In genomic region chr21:33075596-33076195, GRCh38 we compare ENCODE assay signal across 36 cellular contexts. TPM values are rescaled to one million over a fixed set of nuclear protein-coding genes. Genes with fewer than 3 reads are reported as not detected.
DNase-seq lines count a peak whose midpoint lies in the region; ATAC-seq, FAIRE-seq and TF ChIP-seq lines count a peak whose summit lies in the region.
"Had no signal": no experiment of that assay in that cellular context is flagged by ENCODE, and none has a peak within 500 bp of the region (broad histone marks: within the 10 kb centered on the region; RNA-seq: fewer than 3 reads in every experiment).

No MANE protein-coding gene starts in this region.

- in situ Hi-C loops in GM23248 (cut with MboI) = no loop called here

- no peaks in the 10 kb centered on the region for H3K79me2 ChIP-seq in GM23248 (ENCODE audit: insufficient read depth)

- no peak for FAIRE-seq in kidney (lab: Jason Lieb, UNC)
- FAIRE-seq: endothelial cell of umbilical vein, GM19239 had no signal

- peak overlapping the region in 1 of 2 donors; percentile 32 for H3K9ac ChIP-seq in kidney (ENCODE audit: low read length in 2 of 2)
- H3K9ac ChIP-seq in GM23248 = no peak overlapping the region

- H3K4me1 ChIP-seq in kidney (ENCODE audit: control insufficient read depth in 1 of 2, insufficient read depth in 1 of 2, low read depth in 1 of 2, low read length in 2 of 2) (peaks cover 0 to 6% of the 10 kb centered on the region in 2 donors), GM23248 (ENCODE audit: insufficient read depth) (no peaks in the 10 kb centered on the region)

- peak; percentile 47 for DNase-seq in activated effector memory CD4-positive, alpha-beta T cell treated with anti-CD3 and anti-CD28 coated beads, Interleukin-2, amount 50 U/mL, for 16 hours
- no peak for DNase-seq in activated effector memory CD4-positive, alpha-beta T cell treated with Interleukin-2 at 50 U/mL for 16 hours
- no peak for DNase-seq in kidney
- no peak for DNase-seq in type B pancreatic cell (ENCODE audit: extremely low spot score, unreplicated experiment)
- no peak for DNase-seq in Right ventricle myocardium superior
- DNase-seq in GM23248 = no peak
- DNase-seq in activated CD4-positive, alpha-beta T cell treated with anti-CD3 and anti-CD28 coated beads for 4 hours = no peak
- DNase-seq: activated CD4-positive, alpha-beta T cell treated with anti-CD3 and anti-CD28 coated beads, Interleukin-2, amount 10 ng/mL, durations not matched to agents 7 days and 5 days; activated CD8-positive, alpha-beta memory T cell treated with anti-CD3 and anti-CD28 coated beads, Interleukin-2, amount 50 U/mL, for 4 hours; activated naive CD4-positive, alpha-beta T cell treated with anti-CD3 and anti-CD28 coated beads, Interleukin-2, amount 50 U/mL, for 16 hours; amniotic stem cell; brain microvascular endothelial cell; DND-41; hippocampal formation; left ventricle myocardium superior; NCI-H1092 treated with DMSO at 0.1 percent for 48 hours; NCI-H1694 treated with DMSO at 0.1 percent for 48 hours; NCI-H446 treated with DMSO at 0.1 percent for 48 hours; NCI-H774; right cardiac atrium; stimulated activated CD4-positive, alpha-beta T cell treated with anti-CD3 and anti-CD28 coated beads, Interleukin-1b, Interleukin-23, amount 100 ng/mL, for 48 hours; WERI-Rb-1 had no signal

- H3K4me3 ChIP-seq in kidney (ENCODE audit: low read length in 2 of 2) (no peak overlapping the region), GM23248 (no peak overlapping the region)
- H3K4me3 ChIP-seq: SJSA1, vagina had no signal

- peak overlapping the region; percentile 60 for H3K27ac ChIP-seq in cingulate gyrus (ENCODE audit: low read depth, low read length)
- peak overlapping the region; percentile 60 to 73 for H3K27ac ChIP-seq in kidney (ENCODE audit: low read depth in 2 of 2, low read length in 2 of 2)
- H3K27ac ChIP-seq in GM23248 = no peak overlapping the region
- H3K27ac ChIP-seq: brain microvascular endothelial cell, neutrophil, SJSA1, vagina, WERI-Rb-1 had no signal

- peak overlapping the region; percentile 66 for H3K4me3 Mint-ChIP-seq in type B pancreatic cell
- H3K4me3 Mint-ChIP-seq: activated CD4-positive, alpha-beta T cell treated with anti-CD3 and anti-CD28 coated beads, Interleukin-2, amount 10 ng/mL, durations not matched to agents 7 days and 5 days; activated T-helper 1 cell treated with anti-CD3 and anti-CD28 coated beads, Interleukin-12 subunit alpha, Interleukin-12 subunit beta, Interleukin-2, Interleukin-4 antibody, amounts not matched to agents 30 ng/mL and 10 ng/mL and 1 ng/mL, durations not matched to agents 14 hours and 24 hours and 36 hours; stimulated activated naive CD8-positive, alpha-beta T cell treated with anti-CD3 and anti-CD28 coated beads, Interleukin-15, Interleukin-2, amounts not matched to agents 100 ng/mL and 50 ng/mL, for 24 hours had no signal

- H3K4me1 Mint-ChIP-seq in type B pancreatic cell (ENCODE audit: unreplicated experiment) = peaks cover 8% of the 10 kb centered on the region

- no peaks in the 10 kb centered on the region for H3K9me2 ChIP-seq in GM23248 (ENCODE audit: insufficient read depth)

- no peak for TF ChIP-seq CTCF in kidney (IDR thresholded peaks at IDR 0.05; ENCODE audit: borderline replicate concordance, extremely low read depth, insufficient read depth)
- TF ChIP-seq CTCF in type B pancreatic cell (conservative IDR thresholded peaks at IDR 0.05) = no peak

- H3K9me3 Mint-ChIP-seq in type B pancreatic cell = no peaks in the 10 kb centered on the region
- H3K9me3 Mint-ChIP-seq: activated CD4-positive, alpha-beta T cell treated with anti-CD3 and anti-CD28 coated beads, Interleukin-2, amount 10 ng/mL, durations not matched to agents 7 days and 5 days; activated T-helper 1 cell treated with anti-CD3 and anti-CD28 coated beads, Interleukin-12 subunit alpha, Interleukin-12 subunit beta, Interleukin-2, Interleukin-4 antibody, amounts not matched to agents 30 ng/mL and 10 ng/mL and 1 ng/mL, durations not matched to agents 14 hours and 24 hours and 36 hours; stimulated activated naive CD8-positive, alpha-beta T cell treated with anti-CD3 and anti-CD28 coated beads, Interleukin-15, Interleukin-2, amounts not matched to agents 100 ng/mL and 50 ng/mL, for 24 hours had no signal

- H3K4me2 ChIP-seq in GM23248 (ENCODE audit: unreplicated experiment) = no peak overlapping the region

- peak overlapping the region; percentile 80 for H3K27ac Mint-ChIP-seq in type B pancreatic cell
- H3K27ac Mint-ChIP-seq: activated CD4-positive, alpha-beta T cell treated with anti-CD3 and anti-CD28 coated beads, Interleukin-2, amount 10 ng/mL, durations not matched to agents 7 days and 5 days; activated T-helper 1 cell treated with anti-CD3 and anti-CD28 coated beads, Interleukin-12 subunit alpha, Interleukin-12 subunit beta, Interleukin-2, Interleukin-4 antibody, amounts not matched to agents 30 ng/mL and 10 ng/mL and 1 ng/mL, durations not matched to agents 14 hours and 24 hours and 36 hours; CD14-positive monocyte; stimulated activated naive CD8-positive, alpha-beta T cell treated with anti-CD3 and anti-CD28 coated beads, Interleukin-15, Interleukin-2, amounts not matched to agents 100 ng/mL and 50 ng/mL, for 24 hours had no signal

- H2AFZ ChIP-seq in GM23248 = no peak overlapping the region

- H4K20me1 ChIP-seq in GM23248 (ENCODE audit: insufficient read depth) = no peaks in the 10 kb centered on the region

- H3K36me3 Mint-ChIP-seq in type B pancreatic cell = no peaks in the 10 kb centered on the region

- H3K27me3 ChIP-seq in GM23248 (replicated peaks; ENCODE audit: insufficient read depth) = peaks cover 67% of the 10 kb centered on the region
- H3K27me3 ChIP-seq: vagina had no signal

- no peaks in the 10 kb centered on the region for H3F3A ChIP-seq in GM23248 (ENCODE audit: insufficient read depth)

- peaks cover 87% of the 10 kb centered on the region for H3K27me3 Mint-ChIP-seq in type B pancreatic cell

- H3K9me3 ChIP-seq in kidney (ENCODE audit: control insufficient read depth in 1 of 2, low read length in 2 of 2) (no peaks in the 10 kb centered on the region), GM23248 (ENCODE audit: low read depth) (no peaks in the 10 kb centered on the region)
- H3K9me3 ChIP-seq: neutrophil, SJSA1, vagina had no signal

- no peaks in the 10 kb centered on the region for H3K36me3 ChIP-seq in kidney (ENCODE audit: control insufficient read depth in 1 of 2, insufficient read depth in 2 of 2, low read length in 2 of 2)
- H3K36me3 ChIP-seq in GM23248 (ENCODE audit: low read depth) = no peaks in the 10 kb centered on the region
- H3K36me3 ChIP-seq: brain microvascular endothelial cell, neutrophil, SJSA1, vagina, WERI-Rb-1 had no signal

- intact Hi-C loops in kidney (cut with DNase I) = no loop called here
- intact Hi-C loops in Right ventricle myocardium superior (cut with DNase I) = loop anchor here (10.0 kb wide), 1 partner anchor 99 kb away; no protein-coding TSS in a partner anchor

- 33 to 34% methylated on average over 10 to 11 of the region's 11 CpGs for WGBS in GM23248 (ENCODE audit: low coverage in 1 of 2, low lambda C conversion rate in 2 of 2, missing lambda C conversion rate in 2 of 2), 2 experiments

- ATAC-seq in Right ventricle myocardium superior (ENCODE audit: poor library complexity) = no peak
- ATAC-seq: left ventricle myocardium superior, right cardiac atrium had no signal

RNA-seq across cellular contexts. Expression of gene OLIG1, which starts 5.8 kb away (rescaled TPM):
- total RNA-seq in kidney = 1.5 TPM
- polyA plus RNA-seq in kidney (ENCODE audit: insufficient read depth, low read depth, low replicate concordance) = 18.2 TPM
- total RNA-seq in type B pancreatic cell (ENCODE audit: low replicate concordance) = 2.0 and 2.8 TPM in 2 replicates
- 0.59 TPM for total RNA-seq in Right ventricle myocardium superior
- total RNA-seq in GM23248 (2014; rRNA removed; shearing (Covaris generic)) = not detected in 2 replicates
- polyA plus RNA-seq in GM23248 (2016; fragmentation: Nextera tagmentation; extraction: Ambion mirVana) = not detected in 2 replicates
- total RNA-seq: A172; activated CD4-positive, alpha-beta T cell treated with anti-CD3 and anti-CD28 coated beads, Interleukin-2, amount 10 ng/mL, durations not matched to agents 7 days and 5 days; activated T-helper 1 cell treated with anti-CD3 and anti-CD28 coated beads, Interleukin-12 subunit alpha, Interleukin-12 subunit beta, Interleukin-2, Interleukin-4 antibody, amounts not matched to agents 30 ng/mL and 10 ng/mL and 1 ng/mL, durations not matched to agents 14 hours and 24 hours and 36 hours; endothelial cell of umbilical vein; fibroblast of lung; MCF 10A; mesenteric fat pad; posterior vena cava; SJSA1; vagina had no signal
- polyA plus RNA-seq: endothelial cell of umbilical vein, fibroblast of lung had no signal

RNA-seq across cellular contexts. Expression of gene OLIG2, which starts 50.0 kb away (rescaled TPM):
- total RNA-seq in kidney (not detected), type B pancreatic cell (ENCODE audit: low replicate concordance) (1.4 TPM in 1 of 2 replicates, not detected in the other), Right ventricle myocardium superior (not detected)
- polyA plus RNA-seq in kidney (ENCODE audit: insufficient read depth, low read depth, low replicate concordance) (not detected), GM23248 (2016; fragmentation: Nextera tagmentation; extraction: Ambion mirVana) (not detected in 2 replicates)
- total RNA-seq in GM23248 (2014; rRNA removed; shearing (Covaris generic)) = not detected in 2 replicates
- total RNA-seq: activated CD4-positive, alpha-beta T cell treated with anti-CD3 and anti-CD28 coated beads, Interleukin-2, amount 10 ng/mL, durations not matched to agents 7 days and 5 days; activated T-helper 1 cell treated with anti-CD3 and anti-CD28 coated beads, Interleukin-12 subunit alpha, Interleukin-12 subunit beta, Interleukin-2, Interleukin-4 antibody, amounts not matched to agents 30 ng/mL and 10 ng/mL and 1 ng/mL, durations not matched to agents 14 hours and 24 hours and 36 hours; endothelial cell of umbilical vein; fibroblast of lung; left ventricle myocardium superior; MCF 10A; mesenteric fat pad; posterior vena cava; right cardiac atrium; SJSA1; vagina had no signal
- polyA plus RNA-seq: CD14-positive monocyte, endothelial cell of umbilical vein, fibroblast of lung, right cardiac atrium had no signal
